Comparison of ENCODE assay signal across 10 cellular contexts in genomic region chr17:1532836-1533602, GRCh38. TPM values are rescaled to one million over a fixed set of nuclear protein-coding genes. Genes with fewer than 3 reads are reported as not detected.
DNase-seq lines count a peak whose midpoint lies in the region; ATAC-seq and TF ChIP-seq lines count a peak whose summit lies in the region.
"Had no signal": no experiment of that assay in that cellular context is flagged by ENCODE, and none has a peak within 500 bp of the region (broad histone marks: within the 10 kb centered on the region; RNA-seq: fewer than 3 reads in every experiment).

No MANE protein-coding gene starts in this region.

- peak; percentile 37 for TF ChIP-seq CTCF in SU-DHL-6 (IDR thresholded peaks at IDR 0.05; ENCODE audit: insufficient read depth, low read length, poor library complexity, severe bottlenecking)

- H3K9me3 ChIP-seq in SU-DHL-6 (ENCODE audit: insufficient read depth, low read length): no peaks in the 10 kb centered on the region

- H3K27me3 ChIP-seq in SU-DHL-6 (ENCODE audit: low read length): no peaks in the 10 kb centered on the region

- H3K4me1 Mint-ChIP-seq in naive thymus-derived CD8-positive, alpha-beta T cell: peaks cover 0 to 6% (median 3%) of the 10 kb centered on the region in 4 donors

- no peak overlapping the region for H3K9ac ChIP-seq in SU-DHL-6 (ENCODE audit: low read length)
- H3K9ac ChIP-seq: parathyroid adenoma had no signal

- H3K4me3 ChIP-seq in SU-DHL-6 (ENCODE audit: insufficient read depth, low read length, poor library complexity, severe bottlenecking): no peak overlapping the region

- no peaks in the 10 kb centered on the region for H4K20me1 ChIP-seq in SU-DHL-6 (ENCODE audit: low read depth, low read length)

- H3K27me3 Mint-ChIP-seq in naive thymus-derived CD8-positive, alpha-beta T cell: no peaks in the 10 kb centered on the region

- H3K4me3 Mint-ChIP-seq in naive thymus-derived CD8-positive, alpha-beta T cell: no peak overlapping the region

- H3K79me2 ChIP-seq in SU-DHL-6 (ENCODE audit: insufficient read depth, low read length): no peaks in the 10 kb centered on the region
- H3K79me2 ChIP-seq: parathyroid adenoma had no signal

- H3K27ac Mint-ChIP-seq in naive thymus-derived CD8-positive, alpha-beta T cell: peak overlapping the region in 4 of 10 donors; percentile 9 to 82 (median 40)

- POLR2A ChIA-PET in naive thymus-derived CD8-positive, alpha-beta T cell (lab: Charles Lee): interaction anchor here (0.6 to 1.1 kb wide), 2 partner anchors 24 to 168 kb away, joined by 3 to 4 read pairs; no protein-coding TSS in a partner anchor

- H3F3A ChIP-seq in SU-DHL-6 (ENCODE audit: insufficient read depth): no peaks in the 10 kb centered on the region

- H3K36me3 Mint-ChIP-seq in naive thymus-derived CD8-positive, alpha-beta T cell: peaks cover 0 to 47% (median 4%) of the 10 kb centered on the region in 3 donors

- peak; percentile 15 for DNase-seq in NCI-H1694 treated with DMSO at 0.1 percent for 48 hours (lab: John Stamatoyannopoulos, UW)
- no peak for DNase-seq in NCI-H1694 (lab: John Stamatoyannopoulos, UW)
- peak; percentile 51 for DNase-seq in cerebellar cortex (ENCODE audit: low spot score)
- DNase-seq in naive thymus-derived CD8-positive, alpha-beta T cell: peak; percentile 19 to 72 (median 46)
- DNase-seq in glomerular visceral epithelial cell (ENCODE audit: extremely low spot score): no peak
- no peak for DNase-seq in HK-2 (ENCODE audit: unreplicated experiment)

- H2AFZ ChIP-seq in SU-DHL-6 (ENCODE audit: low read depth, low read length, severe bottlenecking): no peak overlapping the region
- H2AFZ ChIP-seq: parathyroid adenoma had no signal

- peaks cover 4% of the 10 kb centered on the region; the same call in 1 of the 2 replicates for H3K36me3 ChIP-seq in SU-DHL-6 (ENCODE audit: low read length)

- H3K9me3 Mint-ChIP-seq in naive thymus-derived CD8-positive, alpha-beta T cell: no peaks in the 10 kb centered on the region

- peak; percentile 82 to 86 for ATAC-seq in naive thymus-derived CD8-positive, alpha-beta T cell
- no peak for ATAC-seq in GM21619 (IDR thresholded peaks at IDR 0.05; ENCODE audit: unreplicated experiment)

- H3K4me2 ChIP-seq in SU-DHL-6 (ENCODE audit: low read depth, low read length, poor library complexity, severe bottlenecking): no peak overlapping the region

- H3K9me2 ChIP-seq in SU-DHL-6 (replicated peaks; ENCODE audit: insufficient read depth, low read length): no peaks in the 10 kb centered on the region

- H3K27ac ChIP-seq in SU-DHL-6 (ENCODE audit: low read depth, low read length): no peak overlapping the region
- H3K27ac ChIP-seq: C4-2B, parathyroid adenoma had no signal

RNA-seq across cellular contexts. Expression of gene INPP5K, which starts 16.6 kb away (rescaled TPM):
- total RNA-seq in naive thymus-derived CD8-positive, alpha-beta T cell: 10 to 100 TPM; 92.3 to 93.8 TPM
- 10 to 100 TPM; 62.0 to 75.4 (median 70.5) TPM for polyA plus RNA-seq in naive thymus-derived CD8-positive, alpha-beta T cell

RNA-seq across cellular contexts. Expression of gene PITPNA, which starts 29.6 kb away (rescaled TPM):
- total RNA-seq in naive thymus-derived CD8-positive, alpha-beta T cell: 10 to 100 TPM; 38.1 to 41.2 TPM
- 10 to 100 TPM; 20.5 to 30.3 (median 29.7) TPM for polyA plus RNA-seq in naive thymus-derived CD8-positive, alpha-beta T cell

RNA-seq across cellular contexts. Expression of gene MYO1C, which starts 40.5 kb away (rescaled TPM):
- 10 to 100 TPM; 15.4 to 18.0 TPM for total RNA-seq in naive thymus-derived CD8-positive, alpha-beta T cell
- polyA plus RNA-seq in naive thymus-derived CD8-positive, alpha-beta T cell: 1 to 10 TPM; 1.3 to 1.5 (median 1.3) TPM

Comparison
In these comparisons a context has a peak if more than half of its experiments do, and no peak if none do; other contexts are left out.
1. DNase-seq: peak in NCI-H1694 treated with DMSO at 0.1 percent for 48 hours (single experiment), cerebellar cortex (single experiment) and naive thymus-derived CD8-positive, alpha-beta T cell (10 of 10); none in NCI-H1694 (single experiment), glomerular visceral epithelial cell (single experiment) and HK-2 (single experiment).